ENCODE assay signal across 8 cellular contexts in genomic region chr19:45443462-45444317, GRCh38. TPM values are rescaled to one million over a fixed set of nuclear protein-coding genes. Genes with fewer than 3 reads are reported as not detected.
DNase-seq lines count a peak whose midpoint lies in the region; ATAC-seq and TF ChIP-seq lines count a peak whose summit lies in the region.

No MANE protein-coding gene starts in this region.

- no peak for TF ChIP-seq CTCF in CD4-positive, alpha-beta T cell (IDR thresholded peaks at IDR 0.05)
- TF ChIP-seq CTCF in fibroblast of villous mesenchyme (IDR thresholded peaks at IDR 0.05; ENCODE audit: insufficient read depth, low read depth, low read length) (no peak), thyroid gland (IDR thresholded peaks at IDR 0.05) (peak in 1 of 6 experiments; percentile 7)

- POLR2A ChIA-PET in CD4-positive, alpha-beta T cell (lab: Charles Lee): interaction anchor here (0.7 kb wide), 1 partner anchor 35 kb away, joined by 3 read pairs; no protein-coding TSS in a partner anchor
- POLR2A ChIA-PET in naive thymus-derived CD8-positive, alpha-beta T cell (lab: Charles Lee): interaction anchor here (0.6 to 7.8 kb wide), 2 partner anchors 22 to 25 kb away, joined by 4 to 90 read pairs; partner anchors contain the start of gene FOSB

- H3K9me3 Mint-ChIP-seq in CD4-positive, alpha-beta T cell: no peaks in the 10 kb centered on the region
- H3K9me3 Mint-ChIP-seq in naive thymus-derived CD8-positive, alpha-beta T cell: no peaks in the 10 kb centered on the region

- peak overlapping the region; percentile 74 for H3K27ac Mint-ChIP-seq in CD4-positive, alpha-beta T cell
- H3K27ac Mint-ChIP-seq in naive thymus-derived CD8-positive, alpha-beta T cell: peak overlapping the region; percentile 21 to 97 (median 93)

- no peaks in the 10 kb centered on the region for H3K27me3 Mint-ChIP-seq in CD4-positive, alpha-beta T cell
- no peaks in the 10 kb centered on the region for H3K27me3 Mint-ChIP-seq in naive thymus-derived CD8-positive, alpha-beta T cell

- TF ChIP-seq POLR2A in thyroid gland (IDR thresholded peaks at IDR 0.05): peak in 1 of 2 donors; percentile 88

- H3K36me3 ChIP-seq in NT2/D1 (ENCODE audit: insufficient read depth, insufficient read length, low read length) (no peaks in the 10 kb centered on the region), thyroid gland (no peaks in the 10 kb centered on the region)

- CTCF ChIA-PET in CD4-positive, alpha-beta T cell (lab: Charles Lee): interaction anchor here (1.0 to 1.6 kb wide), 2 partner anchors 35 to 42 kb away, joined by 5 to 8 read pairs; no protein-coding TSS in a partner anchor

- no peaks in the 10 kb centered on the region for H3K27me3 ChIP-seq in CD4-positive, alpha-beta T cell (ENCODE audit: control insufficient read depth, insufficient read depth, low read length)
- H3K27me3 ChIP-seq in NT2/D1 (ENCODE audit: insufficient read depth, insufficient read length) (no peaks in the 10 kb centered on the region), thyroid gland (no peaks in the 10 kb centered on the region)

- peak overlapping the region; percentile 82 for H3K9ac ChIP-seq in NT2/D1 (ENCODE audit: insufficient read length, low read depth)

- ATAC-seq in CD4-positive, alpha-beta T cell (ENCODE audit: poor library complexity): peak; percentile 7
- peak in 1 of 2 donors; percentile 10 for ATAC-seq in naive thymus-derived CD8-positive, alpha-beta T cell
- no peak for ATAC-seq in HG02973 (IDR thresholded peaks at IDR 0.05; ENCODE audit: unreplicated experiment)

- intact Hi-C loops in CD4-positive, alpha-beta T cell (cut with DNase I, micrococcal nuclease): loop anchor here in 1 of 2 experiments (5.0 kb wide), 1 partner anchor 199 kb away; no protein-coding TSS in a partner anchor
- intact Hi-C loops in thyroid gland (cut with DNase I): no loop called here

- peak overlapping the region; percentile 57 for H3K4me3 ChIP-seq in NT2/D1 (ENCODE audit: insufficient read length, low read depth)
- H3K4me3 ChIP-seq in fibroblast of villous mesenchyme (ENCODE audit: low read depth, low read length): peak overlapping the region; percentile 56
- H3K4me3 ChIP-seq in thyroid gland (replicated peaks in 1 of 3): peak overlapping the region in 2 of 3 donors; percentile 31 to 40

- no peaks in the 10 kb centered on the region for H3K9me3 ChIP-seq in CD4-positive, alpha-beta T cell (ENCODE audit: control insufficient read depth, low read length)
- H3K9me3 ChIP-seq in NT2/D1 (ENCODE audit: insufficient read depth, low read length): no peaks in the 10 kb centered on the region
- H3K9me3 ChIP-seq in thyroid gland: no peaks in the 10 kb centered on the region

- H3K4me1 ChIP-seq in NT2/D1 (ENCODE audit: insufficient read depth, insufficient read length) (peaks cover 13% of the 10 kb centered on the region), thyroid gland (peaks cover 14 to 17% of the 10 kb centered on the region in 2 donors)

- H3K27ac ChIP-seq in CD4-positive, alpha-beta T cell (ENCODE audit: low read depth, low read length): no peak overlapping the region
- H3K27ac ChIP-seq in thyroid gland: peak overlapping the region; percentile 93 to 97 (median 96)

- H3K36me3 Mint-ChIP-seq in CD4-positive, alpha-beta T cell (ENCODE audit: low read depth): no peaks in the 10 kb centered on the region
- no peaks in the 10 kb centered on the region for H3K36me3 Mint-ChIP-seq in naive thymus-derived CD8-positive, alpha-beta T cell

- peaks cover 59% of the 10 kb centered on the region for H3K4me1 Mint-ChIP-seq in CD4-positive, alpha-beta T cell (ENCODE audit: low read depth)
- peaks cover 26 to 60% (median 51%) of the 10 kb centered on the region in 4 donors for H3K4me1 Mint-ChIP-seq in naive thymus-derived CD8-positive, alpha-beta T cell

- peak overlapping the region; percentile 91 for H3K4me3 Mint-ChIP-seq in CD4-positive, alpha-beta T cell
- peak overlapping the region; percentile 73 to 94 (median 86) for H3K4me3 Mint-ChIP-seq in naive thymus-derived CD8-positive, alpha-beta T cell

- 1% methylated on average over 30 to 46 of the region's 49 CpGs for whole genome bisulfite sequencing in thyroid gland, 2 donors

- DNase-seq in CD4-positive, alpha-beta T cell: peak in 7 of 10 experiments; percentile 18 to 56 (median 39)
- DNase-seq in HCEC 1CT: peak; percentile 93
- no peak for DNase-seq in NT2/D1 (ENCODE audit: low read depth, low spot score)
- peak; percentile 50 for DNase-seq in activated naive CD4-positive, alpha-beta T cell treated with Interleukin-2 at 50 U/mL for 16 hours
- peak; percentile 96 for DNase-seq in fibroblast of villous mesenchyme (ENCODE audit: low read depth)
- peak; percentile 18 to 69 (median 40) for DNase-seq in naive thymus-derived CD8-positive, alpha-beta T cell
- DNase-seq in thyroid gland: peak; percentile 98

RNA-seq across cellular contexts. Expression of gene ERCC1, which starts 20.0 kb away (rescaled TPM):
- total RNA-seq in CD4-positive, alpha-beta T cell: 10 to 100 TPM; 32.5 to 32.6 TPM
- total RNA-seq in fibroblast of villous mesenchyme (73.0 and 88.9 TPM in 2 replicates), thyroid gland (100 to 1,000 TPM in 2 of 4 donors, 10 to 100 TPM in 2; 89.1 to 157 (median 113) TPM)
- 10 to 100 TPM; 59.2 to 61.0 TPM for total RNA-seq in naive thymus-derived CD8-positive, alpha-beta T cell
- 10 to 100 TPM; 32.2 to 38.6 (median 33.7) TPM for polyA plus RNA-seq in naive thymus-derived CD8-positive, alpha-beta T cell

RNA-seq across cellular contexts. Expression of gene FOSB, which starts 24.1 kb away (rescaled TPM):
- 100 to 1,000 TPM; 422 to 424 TPM for total RNA-seq in CD4-positive, alpha-beta T cell
- total RNA-seq in fibroblast of villous mesenchyme: 13.0 and 16.1 TPM in 2 replicates
- 1 to 10 TPM; 3.5 TPM for total RNA-seq in naive thymus-derived CD8-positive, alpha-beta T cell
- polyA plus RNA-seq in naive thymus-derived CD8-positive, alpha-beta T cell: 10 to 100 TPM; 10.2 to 11.4 (median 11.0) TPM
- total RNA-seq in thyroid gland: 1 to 10 TPM; 1.6 to 3.3 (median 2.4) TPM

RNA-seq across cellular contexts. Expression of gene POLR1G, which starts 37.2 kb away (rescaled TPM):
- total RNA-seq in CD4-positive, alpha-beta T cell: under 1 TPM; 0.16 to 0.28 TPM
- 8.1 and 13.4 TPM in 2 replicates for total RNA-seq in fibroblast of villous mesenchyme
- total RNA-seq in naive thymus-derived CD8-positive, alpha-beta T cell: 1 to 10 TPM; 3.3 to 3.4 TPM
- polyA plus RNA-seq in naive thymus-derived CD8-positive, alpha-beta T cell: 1 to 10 TPM; 2.4 to 7.4 (median 4.4) TPM
- total RNA-seq in thyroid gland: 1 to 10 TPM; 1.3 to 9.1 (median 4.2) TPM

RNA-seq across cellular contexts. Expression of gene PPP1R13L, which starts 38.8 kb away (rescaled TPM):
- 1 to 10 TPM; 1.5 to 3.7 TPM for total RNA-seq in CD4-positive, alpha-beta T cell
- total RNA-seq in fibroblast of villous mesenchyme: 5.6 and 8.4 TPM in 2 replicates
- total RNA-seq in naive thymus-derived CD8-positive, alpha-beta T cell: 10 to 100 TPM; 12.4 to 13.2 TPM
- 1 to 10 TPM in 2 of 3 donors, under 1 TPM in 1; 0.64 to 2.5 (median 1.2) TPM for polyA plus RNA-seq in naive thymus-derived CD8-positive, alpha-beta T cell
- total RNA-seq in thyroid gland: 10 to 100 TPM; 11.9 to 64.2 (median 35.8) TPM

RNA-seq across cellular contexts. Expression of gene RTN2, which starts 53.2 kb away (rescaled TPM):
- total RNA-seq in CD4-positive, alpha-beta T cell: under 1 TPM; 0.60 to 0.70 TPM
- total RNA-seq in fibroblast of villous mesenchyme (6.9 and 11.9 TPM in 2 replicates), thyroid gland (1 to 10 TPM; 1.8 to 7.3 (median 4.6) TPM)
- total RNA-seq in naive thymus-derived CD8-positive, alpha-beta T cell: 1 to 10 TPM; 1.0 to 1.8 TPM
- under 1 TPM in 2 of 3 donors, not detected in 1; 0.27 to 0.41 TPM for polyA plus RNA-seq in naive thymus-derived CD8-positive, alpha-beta T cell

Comparison
In these comparisons a context has a peak if more than half of its experiments do, and no peak if none do; other contexts are left out.
1. RNA of gene FOSB, which starts 24.1 kb away (total RNA-seq): 422 to 424 TPM in CD4-positive, alpha-beta T cell; 13.0 to 16.1 TPM in fibroblast of villous mesenchyme, 3.5 TPM in naive thymus-derived CD8-positive, alpha-beta T cell and 1.6 to 3.3 TPM in thyroid gland; every median in the first group is over 10 times any median in the second.
2. Peak in every context shown above with its lines, with median percentiles within 50 percentile points of each other: H3K4me3 ChIP-seq.